1 cellular context compared by ENCODE assay signal in the genomic region with DNA sequence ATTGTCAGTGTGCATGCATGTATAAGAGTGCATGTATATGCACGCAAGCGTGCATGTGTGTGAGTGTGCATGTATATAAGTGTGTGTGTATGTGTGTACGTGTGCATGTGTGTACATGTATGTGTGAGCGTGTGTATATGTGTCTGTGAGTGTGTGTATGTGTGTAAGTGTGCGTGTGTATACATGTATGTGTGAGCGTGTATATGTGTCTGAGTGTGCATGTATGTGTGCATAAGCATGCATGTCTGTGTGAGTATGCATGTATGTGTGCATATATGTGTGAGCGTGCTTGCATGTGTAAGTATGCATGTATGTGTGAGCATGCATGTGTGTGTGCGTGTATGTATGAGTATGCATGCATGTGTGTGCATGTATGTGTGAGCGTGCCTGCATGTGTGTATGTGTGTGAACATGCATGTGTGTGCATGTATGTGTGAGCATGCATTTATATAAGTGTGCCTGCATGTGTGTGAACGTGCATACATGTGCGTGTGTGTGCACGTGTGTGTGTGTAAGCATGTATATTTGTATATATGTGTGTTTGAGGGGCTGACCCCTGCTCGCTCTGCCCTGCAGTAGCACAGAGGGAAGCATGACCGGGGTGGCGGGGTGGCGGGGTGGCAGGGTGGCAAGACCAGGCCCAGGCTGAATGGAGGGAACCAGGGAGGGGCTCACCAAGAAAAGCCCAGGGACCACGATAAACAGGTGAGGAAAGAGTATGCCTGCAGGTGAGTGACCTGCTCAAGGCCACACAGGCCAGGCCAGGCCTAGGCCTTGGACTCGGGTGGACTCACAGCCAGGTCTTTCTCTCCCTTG.
TF ChIP-seq lines count a peak whose summit lies in the region.

No MANE protein-coding gene starts in this region.

TF ChIP-seq in GM12878, 131 proteins besides CTCF, POLR2A, EP300 and RAD21:
- TF ChIP-seq IRF4 (IDR thresholded peaks at IDR 0.05; ENCODE audit: low read depth, low read length) (0 out of 2 replicates have a peak, but pooled peaks have one; percentile 8), POU2F2 (IDR thresholded peaks at IDR 0.05; ENCODE audit: borderline replicate concordance, low read depth, low read length) (peak; percentile 20; the same call in 1 of the 3 replicates), BACH1 (IDR thresholded peaks at IDR 0.05; ENCODE audit: borderline replicate concordance) (0 out of 2 replicates have a peak, but pooled peaks have one; percentile 18), PKNOX1 (IDR thresholded peaks at IDR 0.05) (peak; percentile 6; the same call in 1 of the 2 replicates), YY1 (IDR thresholded peaks at IDR 0.05; ENCODE audit: low read depth, low read length) (no peak), BCL3 (IDR thresholded peaks at IDR 0.05; ENCODE audit: borderline replicate concordance, insufficient read depth, low read depth, low read length, poor library complexity, severe bottlenecking) (peak; percentile 74), CBX3 (IDR thresholded peaks at IDR 0.05; ENCODE audit: borderline replicate concordance, low read depth) (no peak), LARP7 (IDR thresholded peaks at IDR 0.05) (peak; percentile 19; the same call in 1 of the 2 replicates), HDGF (IDR thresholded peaks at IDR 0.05) (peak; percentile 96), CHD1 (IDR thresholded peaks at IDR 0.05; ENCODE audit: low read depth, low read length) (no peak), HDAC2 (IDR thresholded peaks at IDR 0.05) (no peak)
